ENCODE assay signal across 21 cellular contexts in genomic region chr13:111519041-111519440, GRCh38.
"Had no signal": no experiment of that assay in that cellular context is flagged by ENCODE, and none has a peak within 500 bp of the region (broad histone marks: within the 10 kb centered on the region; RNA-seq: fewer than 3 reads in every experiment).

No MANE protein-coding gene starts in this region.

- DNase-seq: activated CD4-positive, alpha-beta T cell treated with anti-CD3 and anti-CD28 coated beads for 1 hour; activated CD4-positive, alpha-beta T cell treated with anti-CD3 and anti-CD28 coated beads for 48 hours; activated CD4-positive, CD25-positive, alpha-beta regulatory T cell; activated CD8-positive, alpha-beta memory T cell treated with anti-CD3 and anti-CD28 coated beads for 24 hours; activated CD8-positive, alpha-beta memory T cell treated with anti-CD3 and anti-CD28 coated beads, Interleukin-2, amount 10 ng/mL, durations not matched to agents 7 days and 5 days; activated CD8-positive, alpha-beta memory T cell treated with anti-CD3 and anti-CD28 coated beads, Interleukin-2, amount 50 U/mL, for 48 hours; activated effector memory CD4-positive, alpha-beta T cell treated with Interleukin-2 at 50 U/mL for 16 hours; activated naive CD4-positive, alpha-beta T cell treated with anti-CD3 and anti-CD28 coated beads, Interleukin-2, amount 10 ng/mL, durations not matched to agents 7 days and 5 days; activated naive CD8-positive, alpha-beta T cell treated with anti-CD3 and anti-CD28 coated beads, Interleukin-2, amount 50 U/mL, for 24 hours; activated T-cell treated with anti-CD3 and anti-CD28 coated beads, Interleukin-2, amount 50 U/mL, for 48 hours; anterior cingulate cortex; NCI-H1105; NCI-H187 treated with DMSO at 0.1 percent for 48 hours; NCI-H2171 treated with DMSO at 0.1 percent for 48 hours; NCI-H226; NCI-H446 treated with DMSO at 0.1 percent for 48 hours; NCI-H524; SJCRH30; T1000; WERI-Rb-1 had no signal

- ATAC-seq: activated CD8-positive, alpha-beta memory T cell treated with anti-CD3 and anti-CD28 coated beads, Interleukin-2, amount 10 ng/mL, durations not matched to agents 7 days and 5 days; activated naive CD8-positive, alpha-beta T cell treated with anti-CD3 and anti-CD28 coated beads, Interleukin-2, amount 50 U/mL, for 24 hours; Panc1 had no signal
